In genomic region chr12:109762673-109763191, GRCh38 we compare ENCODE assay signal across 19 cellular contexts. TPM values are rescaled to one million over a fixed set of nuclear protein-coding genes. Genes with fewer than 3 reads are reported as not detected.
DNase-seq lines count a peak whose midpoint lies in the region; ATAC-seq and TF ChIP-seq lines count a peak whose summit lies in the region.
"Had no signal": no experiment of that assay in that cellular context is flagged by ENCODE, and none has a peak within 500 bp of the region (broad histone marks: within the 10 kb centered on the region; RNA-seq: fewer than 3 reads in every experiment).

No MANE protein-coding gene starts in this region.

- BruUV-seq in HCT116 (replicated peaks; lab: Mats Ljungman, UMichigan) = no TSS peak

- H3K4me1 ChIP-seq in HCT116 (ENCODE audit: control insufficient read depth in 1 of 2, insufficient read depth in 2 of 2, low read length in 2 of 2) = peaks cover 0 to 12% of the 10 kb centered on the region in 2 experiments; a peak in 2 of 4 replicates
- peaks cover 19% of the 10 kb centered on the region for H3K4me1 ChIP-seq in ovary (ENCODE audit: insufficient read depth)
- H3K4me1 ChIP-seq in ascending aorta = no peaks in the 10 kb centered on the region
- H3K4me1 ChIP-seq: A549 had no signal

- POLR2A ChIA-PET in HCT116 (lab: Charles Lee) = interaction anchor here (1.6 kb wide), 1 partner anchor 10 kb away, joined by 4 read pairs; no protein-coding TSS in a partner anchor

- DNase-seq in activated CD8-positive, alpha-beta memory T cell treated with anti-CD3 and anti-CD28 coated beads, Interleukin-2, amount 10 ng/mL, durations not matched to agents 7 days and 5 days = no peak
- no peak for DNase-seq in activated CD8-positive, alpha-beta memory T cell treated with anti-CD3 and anti-CD28 coated beads, Interleukin-2, amount 50 U/mL, for 48 hours
- DNase-seq in HCT116 (ENCODE audit: low read depth, low spot score) (no peak), ecto neural progenitor cell (ENCODE audit: low spot score) (peak; percentile 27), ovary (peak in 3 of 5 donors; percentile 8 to 21 (median 10)), ascending aorta (ENCODE audit: low spot score in 2 of 2) (no peak)
- DNase-seq: central memory CD4-positive, alpha-beta T cell; effector memory CD4-positive, alpha-beta T cell; glutamatergic neuron; NCI-H1092; NCI-H1930; retina had no signal

- no peaks in the 10 kb centered on the region for H3K27me3 ChIP-seq in HCT116 (ENCODE audit: insufficient read depth, low read length)
- H3K27me3 ChIP-seq in ovary = no peaks in the 10 kb centered on the region
- H3K27me3 ChIP-seq in ascending aorta = no peaks in the 10 kb centered on the region
- H3K27me3 ChIP-seq: BLaER1, neutrophil had no signal

- no peak overlapping the region for H3K4me3 Mint-ChIP-seq in activated CD8-positive, alpha-beta memory T cell treated with anti-CD3 and anti-CD28 coated beads, Interleukin-2, amount 10 ng/mL, durations not matched to agents 7 days and 5 days
- H3K4me3 Mint-ChIP-seq: WTC11 had no signal

- H3K27ac Mint-ChIP-seq in activated CD8-positive, alpha-beta memory T cell treated with anti-CD3 and anti-CD28 coated beads, Interleukin-2, amount 10 ng/mL, durations not matched to agents 7 days and 5 days = peak overlapping the region; percentile 48
- H3K27ac Mint-ChIP-seq: WTC11 had no signal

- no peak for TF ChIP-seq CTCF in HCT116 (IDR thresholded peaks at IDR 0.05 in 2 of 3, conservative IDR thresholded peaks at IDR 0.05 in 1 of 3; ENCODE audit: borderline replicate concordance in 1 of 3, insufficient read depth in 1 of 3, low read depth in 2 of 3, low read length in 2 of 3)
- no peak for TF ChIP-seq CTCF in ovary (IDR thresholded peaks at IDR 0.05)
- TF ChIP-seq CTCF in ascending aorta (IDR thresholded peaks at IDR 0.05) = no peak

- no peaks in the 10 kb centered on the region for H3K9me2 ChIP-seq in HCT116 (ENCODE audit: insufficient read depth)

- H3K79me2 ChIP-seq in HCT116 (ENCODE audit: insufficient read depth, low read length) = no peaks in the 10 kb centered on the region

- H3K9me3 ChIP-seq in HCT116 (ENCODE audit: control insufficient read depth in 1 of 2, insufficient read depth in 1 of 2, low read depth in 1 of 2, low read length in 2 of 2) = no peaks in the 10 kb centered on the region; a peak in 1 of 4 replicates
- H3K9me3 ChIP-seq in ovary = no peaks in the 10 kb centered on the region
- peaks cover 0 to 4% of the 10 kb centered on the region in 2 donors for H3K9me3 ChIP-seq in ascending aorta
- H3K9me3 ChIP-seq: A549, neutrophil had no signal

- no peaks in the 10 kb centered on the region for H4K20me1 ChIP-seq in HCT116 (ENCODE audit: insufficient read depth)
- H4K20me1 ChIP-seq: BLaER1 had no signal

- TF ChIP-seq RAD21 in HCT116 (IDR thresholded peaks at IDR 0.05; ENCODE audit: low read depth) = no peak

- H2AFZ ChIP-seq in HCT116 (ENCODE audit: low read depth, low read length, poor library complexity, severe bottlenecking) = no peak overlapping the region

- H3K4me3 ChIP-seq in HCT116 (replicated peaks in 1 of 2; ENCODE audit: low read depth in 1 of 2, low read length in 2 of 2) (no peak overlapping the region), ovary (no peak overlapping the region), ascending aorta (no peak overlapping the region)
- H3K4me3 ChIP-seq: A549, BLaER1, SK-N-MC had no signal

- TF ChIP-seq POLR2A in HCT116 (IDR thresholded peaks at IDR 0.05; ENCODE audit: borderline replicate concordance, extremely low read depth, insufficient read depth, insufficient read length) = no peak
- no peak for TF ChIP-seq POLR2A in ovary (IDR thresholded peaks at IDR 0.05)

- no peak overlapping the region for H3K9ac ChIP-seq in HCT116 (ENCODE audit: low read length)
- H3K9ac ChIP-seq: BLaER1 had no signal

- intact Hi-C loops in HCT116 (cut with micrococcal nuclease) (no loop called here), ovary (cut with DNase I) (loop anchor here in 1 of 4 donors (10.0 kb wide), 1 partner anchor 248 kb away; no protein-coding TSS in a partner anchor), ascending aorta (cut with DNase I) (no loop called here)

- H3K4me2 ChIP-seq in HCT116 (ENCODE audit: low read length) = peak overlapping the region; percentile 44
- H3K4me2 ChIP-seq: A549, BLaER1 had no signal

- H3K36me3 ChIP-seq in HCT116 (ENCODE audit: control insufficient read depth in 1 of 2, insufficient read depth in 2 of 2, low read length in 2 of 2) (no peaks in the 10 kb centered on the region), ovary (no peaks in the 10 kb centered on the region), ascending aorta (no peaks in the 10 kb centered on the region)
- H3K36me3 ChIP-seq: BLaER1, neutrophil had no signal

- no peaks in the 10 kb centered on the region for H3K36me3 Mint-ChIP-seq in activated CD8-positive, alpha-beta memory T cell treated with anti-CD3 and anti-CD28 coated beads, Interleukin-2, amount 10 ng/mL, durations not matched to agents 7 days and 5 days
- H3K36me3 Mint-ChIP-seq: WTC11 had no signal

- peaks cover 9% of the 10 kb centered on the region for H3K4me1 Mint-ChIP-seq in activated CD8-positive, alpha-beta memory T cell treated with anti-CD3 and anti-CD28 coated beads, Interleukin-2, amount 10 ng/mL, durations not matched to agents 7 days and 5 days

- RAD21 ChIA-PET in HCT116 (lab: Charles Lee; ENCODE audit: low non-redundant PET in 1 of 2, low total read pairs in 2 of 2, uncharacterized antibody in 2 of 2, unreplicated experiment in 2 of 2) = no interaction called here

- 75 to 100% (median 100%) methylated on average over 2 of the region's 2 CpGs for WGBS in ovary, 3 donors

- H3K27me3 Mint-ChIP-seq in activated CD8-positive, alpha-beta memory T cell treated with anti-CD3 and anti-CD28 coated beads, Interleukin-2, amount 10 ng/mL, durations not matched to agents 7 days and 5 days = peaks cover 4% of the 10 kb centered on the region

- CTCF ChIA-PET in activated CD8-positive, alpha-beta memory T cell treated with anti-CD3 and anti-CD28 coated beads, Interleukin-2, amount 10 ng/mL, durations not matched to agents 7 days and 5 days (lab: Charles Lee) = interaction anchor here (0.6 to 2.3 kb wide), 3 partner anchors 13 to 165 kb away, joined by 3 to 8 read pairs (median 8); no protein-coding TSS in a partner anchor
- CTCF ChIA-PET in HCT116 (lab: Charles Lee) = no interaction called here

- H3K27ac ChIP-seq in HCT116 (ENCODE audit: low read depth, low read length) = no peak overlapping the region
- no peak overlapping the region for H3K27ac ChIP-seq in ovary
- H3K27ac ChIP-seq in ascending aorta = no peak overlapping the region
- H3K27ac ChIP-seq: BLaER1, neutrophil, SK-N-MC had no signal

- peaks cover 6% of the 10 kb centered on the region for H3K9me3 Mint-ChIP-seq in activated CD8-positive, alpha-beta memory T cell treated with anti-CD3 and anti-CD28 coated beads, Interleukin-2, amount 10 ng/mL, durations not matched to agents 7 days and 5 days (ENCODE audit: low read depth)

- no peak for TF ChIP-seq EP300 in ovary (IDR thresholded peaks at IDR 0.05)

- ATAC-seq in activated CD8-positive, alpha-beta memory T cell treated with anti-CD3 and anti-CD28 coated beads, Interleukin-2, amount 10 ng/mL, durations not matched to agents 7 days and 5 days = peak; percentile 30
- ATAC-seq in HCT116 (peak; percentile 27; the same call in 1 of the 2 replicates), GM18909 (IDR thresholded peaks at IDR 0.05; ENCODE audit: poor library complexity, unreplicated experiment) (no peak), GM21447 (IDR thresholded peaks at IDR 0.05; ENCODE audit: unreplicated experiment) (no peak)
- ATAC-seq: WTC11 had no signal

TF ChIP-seq in HCT116, 20 proteins besides CTCF, POLR2A, EP300 and RAD21:
- no peak for TF ChIP-seq ATF3 (IDR thresholded peaks at IDR 0.05)
- TF ChIP-seq CEBPB (IDR thresholded peaks at IDR 0.05; ENCODE audit: low read depth) = no peak
- no peak for TF ChIP-seq SIN3A (IDR thresholded peaks at IDR 0.05; ENCODE audit: low read depth)
- TF ChIP-seq CBX3 (IDR thresholded peaks at IDR 0.05; ENCODE audit: low read depth) = no peak
- TF ChIP-seq YY1 (IDR thresholded peaks at IDR 0.05; ENCODE audit: extremely low read depth, insufficient replicate concordance, low read depth, low read length) = no peak

RNA-seq across cellular contexts. Expression of gene FAM222A, which starts 49.1 kb away (rescaled TPM):
- 1 to 10 TPM in 1 of 2 experiments, under 1 TPM in 1; 0.70 to 1.6 TPM for total RNA-seq in activated CD8-positive, alpha-beta memory T cell treated with anti-CD3 and anti-CD28 coated beads, Interleukin-2, amount 10 ng/mL, durations not matched to agents 7 days and 5 days
- 3.7 TPM for total RNA-seq in HCT116 (2021; ENCODE audit: unreplicated experiment)
- polyA plus RNA-seq in HCT116 (2012) = 1.0 and 1.8 TPM in 2 replicates
- 10 to 100 TPM in 5 of 7 donors, 1 to 10 TPM in 2; 7.2 to 28.4 (median 15.3) TPM for total RNA-seq in ovary
- polyA plus RNA-seq in ovary = 10 to 100 TPM in 1 of 2 donors, 1 to 10 TPM in 1; 4.8 to 11.5 TPM
- 3.3 TPM for total RNA-seq in ascending aorta

Comparison
In these comparisons a context has a peak if more than half of its experiments do, and no peak if none do; other contexts are left out.
1. ATAC-seq: peak in activated CD8-positive, alpha-beta memory T cell treated with anti-CD3 and anti-CD28 coated beads, Interleukin-2, amount 10 ng/mL, durations not matched to agents 7 days and 5 days (single experiment) and HCT116 (single experiment); none in GM18909 (single experiment) and GM21447 (single experiment).
2. DNase-seq: peak in ecto neural progenitor cell (single experiment) and ovary (3 of 5); none in activated CD8-positive, alpha-beta memory T cell treated with anti-CD3 and anti-CD28 coated beads, Interleukin-2, amount 10 ng/mL, durations not matched to agents 7 days and 5 days (single experiment), activated CD8-positive, alpha-beta memory T cell treated with anti-CD3 and anti-CD28 coated beads, Interleukin-2, amount 50 U/mL, for 48 hours (single experiment), HCT116 (single experiment) and ascending aorta (0 of 2).